ENCODE assay signal across 22 cellular contexts in the genomic region with DNA sequence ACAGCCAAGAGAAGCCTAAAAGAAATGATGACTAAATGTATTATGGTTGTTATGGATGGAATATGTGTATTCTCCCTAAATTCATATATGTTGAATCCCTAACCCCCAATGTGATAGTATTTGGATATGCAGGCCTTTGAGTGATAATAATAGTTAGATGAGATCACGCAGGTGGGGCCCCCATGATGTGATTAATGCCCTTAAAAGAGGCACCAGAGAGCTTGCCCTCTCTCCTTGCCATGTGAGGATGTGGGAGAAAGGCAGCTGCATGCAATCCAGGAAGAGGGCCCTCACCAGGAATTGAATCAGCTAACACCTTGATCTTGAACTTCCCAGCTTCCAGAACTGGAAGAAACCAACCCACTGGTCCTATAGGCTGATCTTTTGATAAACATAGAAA.
"Had no signal": no experiment of that assay in that cellular context is flagged by ENCODE, and none has a peak within 500 bp of the region (broad histone marks: within the 10 kb centered on the region; RNA-seq: fewer than 3 reads in every experiment).

No MANE protein-coding gene starts in this region.

- H3K36me3 ChIP-seq: esophagus squamous epithelium, neural progenitor cell, sigmoid colon, spleen, tibial artery, upper lobe of left lung had no signal

- H3K4me2 ChIP-seq: neural progenitor cell had no signal

- H3K4me3 ChIP-seq: esophagus squamous epithelium, lung, neural progenitor cell, psoas muscle, sigmoid colon, skin epidermis, spleen, testis, tibial artery, upper lobe of left lung had no signal

- H3K9ac ChIP-seq: neural progenitor cell had no signal

- H3K27me3 ChIP-seq: esophagus squamous epithelium, neural progenitor cell, spleen, testis, tibial artery, upper lobe of left lung had no signal

- FAIRE-seq: endometrium, keratinocyte, urothelium cell line had no signal

- H2AFZ ChIP-seq: neural progenitor cell had no signal

- DNase-seq: cortex of kidney; effector memory CD8-positive, alpha-beta T cell; erythroblast; esophagus squamous epithelium; foreskin melanocyte; naive B cell; psoas muscle; right cardiac atrium; sigmoid colon; spleen; stimulated activated CD4-positive, alpha-beta T cell treated with anti-CD3 and anti-CD28 coated beads, Interleukin-4, amount 100 ng/mL, for 4 hours; stimulated activated naive CD8-positive, alpha-beta T cell treated with anti-CD3 and anti-CD28 coated beads, Interleukin-15, Interleukin-2, amounts not matched to agents 100 U/mL and 50 U/mL, for 24 hours; testis; tibial artery; upper lobe of left lung had no signal

- H3K4me1 ChIP-seq: esophagus squamous epithelium, neural progenitor cell, psoas muscle, sigmoid colon, spleen, testis, tibial artery, upper lobe of left lung had no signal

- ATAC-seq: effector memory CD8-positive, alpha-beta T cell; psoas muscle; stimulated activated memory B cell treated with anti-CD40 and anti-IgM and Interleukin-4, amounts not matched to agents 10 μg/mL and 1 μg/mL and 100 μg/mL, for 72 hours; stimulated activated naive CD8-positive, alpha-beta T cell treated with anti-CD3 and anti-CD28 coated beads, Interleukin-15, Interleukin-2, amounts not matched to agents 100 U/mL and 50 U/mL, for 24 hours had no signal

- H3K27ac ChIP-seq: esophagus squamous epithelium, neural progenitor cell, psoas muscle, sigmoid colon, skin epidermis, spleen, testis, tibial artery, upper lobe of left lung had no signal

- H3K9me3 ChIP-seq: esophagus squamous epithelium, psoas muscle, sigmoid colon, testis, tibial artery, upper lobe of left lung had no signal
